ENCODE assay signal across 2 cellular contexts in the genomic region with DNA sequence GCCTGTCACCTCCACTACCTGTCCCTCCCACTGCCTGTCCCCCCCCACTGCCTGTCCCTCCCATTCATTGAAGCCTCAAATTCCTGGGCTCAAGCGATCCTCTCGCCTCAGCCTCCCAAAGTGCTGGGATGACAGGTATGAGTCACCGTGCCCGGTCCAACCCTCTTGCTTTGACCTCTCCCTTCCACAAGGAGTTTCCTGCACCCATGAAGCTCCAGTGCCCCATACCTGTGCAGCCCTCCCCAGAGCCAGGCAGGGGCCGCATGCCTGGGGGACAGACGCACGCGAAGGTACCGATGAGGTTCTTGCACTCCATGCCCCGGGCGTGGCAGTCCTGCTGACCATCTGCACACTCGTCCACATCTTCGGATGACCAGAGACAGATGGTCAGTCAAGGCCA.
TF ChIP-seq lines count a peak whose summit lies in the region.

No MANE protein-coding gene starts in this region.

TF ChIP-seq in HCT116, 20 proteins besides CTCF, POLR2A, EP300 and RAD21 (continued from another document):
- TF ChIP-seq REST (IDR thresholded peaks at IDR 0.05; ENCODE audit: low read depth) = no peak
- TF ChIP-seq CBX3 (IDR thresholded peaks at IDR 0.05; ENCODE audit: low read depth) = no peak
- no peak for TF ChIP-seq SRF (IDR thresholded peaks at IDR 0.05; ENCODE audit: low read depth)
- TF ChIP-seq EZH2 (IDR thresholded peaks at IDR 0.05) = no peak
- TF ChIP-seq CEBPB (IDR thresholded peaks at IDR 0.05; ENCODE audit: low read depth) = no peak
- TF ChIP-seq EZH2phosphoT487 (IDR thresholded peaks at IDR 0.05; ENCODE audit: borderline replicate concordance) = no peak

TF ChIP-seq in K562, 482 proteins besides CTCF, POLR2A, EP300 and RAD21 (continued from another document):
- peak; percentile 60 for TF ChIP-seq ATF3 (IDR thresholded peaks at IDR 0.05)
- TF ChIP-seq ATF3 (CRISPR knock-in tag; conservative IDR thresholded peaks at IDR 0.05) = no peak
- TF ChIP-seq TCF7 (IDR thresholded peaks at IDR 0.05; ENCODE audit: borderline replicate concordance) = no peak
- no peak for TF ChIP-seq FOXP1 (CRISPR knock-in tag; IDR thresholded peaks at IDR 0.05)
- peak; percentile 60 for TF ChIP-seq JUND (IDR thresholded peaks at IDR 0.05; ENCODE audit: borderline replicate concordance, low read depth, low read length)
- TF ChIP-seq JUND (tag; IDR thresholded peaks at IDR 0.05; ENCODE audit: borderline replicate concordance, low read depth, low read length) = no peak; the same call in 2 of the 3 replicates
- TF ChIP-seq VEZF1 (CRISPR knock-in tag; IDR thresholded peaks at IDR 0.05) = no peak
- no peak for TF ChIP-seq ZSCAN29 (IDR thresholded peaks at IDR 0.05)
- TF ChIP-seq THRA (IDR thresholded peaks at IDR 0.05) = no peak
- no peak for TF ChIP-seq ZNF146 (CRISPR knock-in tag; IDR thresholded peaks at IDR 0.05; ENCODE audit: unreplicated experiment)
- peak; percentile 73 for TF ChIP-seq ZNF740 (CRISPR knock-in tag; IDR thresholded peaks at IDR 0.05)
- TF ChIP-seq ZNF740 (tag; IDR thresholded peaks at IDR 0.05) = no peak; a peak in 1 of 4 replicates
- TF ChIP-seq ZNF140 (CRISPR knock-in tag; IDR thresholded peaks at IDR 0.05) = no peak
